Comparison of ENCODE assay signal across 9 cellular contexts in the genomic region with DNA sequence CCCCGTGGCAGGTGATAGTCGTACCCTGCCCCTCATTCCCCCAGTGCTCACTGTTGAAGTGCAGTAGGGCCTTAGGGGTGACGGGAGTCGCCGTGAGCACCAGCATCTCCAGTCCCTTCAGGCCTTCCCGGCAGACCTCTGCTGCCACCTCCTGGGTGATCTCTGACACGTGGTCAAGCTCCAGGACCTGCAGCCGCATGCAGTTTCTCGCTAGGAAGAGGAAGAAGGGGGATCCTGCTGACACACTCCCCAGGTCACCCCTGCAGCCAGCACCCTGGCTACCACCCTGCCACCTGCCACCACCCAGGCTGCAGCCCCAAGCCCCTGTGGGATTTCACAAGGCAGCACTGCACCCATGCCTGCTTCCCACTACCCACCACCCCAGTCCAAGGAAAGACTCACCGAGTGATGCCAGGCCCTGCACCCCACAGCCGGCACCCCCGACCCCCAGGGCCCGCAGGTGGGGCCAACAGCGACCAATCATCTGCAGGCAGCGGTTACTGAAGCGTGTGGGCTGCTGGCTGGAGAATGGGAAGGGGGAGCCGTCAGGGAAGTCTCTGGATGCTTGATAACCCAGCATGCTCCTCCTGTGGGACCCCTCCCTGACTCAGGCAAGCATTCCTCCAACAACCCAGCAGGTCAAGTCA. TPM values are rescaled to one million over a fixed set of nuclear protein-coding genes. Genes with fewer than 3 reads are reported as not detected.
DNase-seq lines count a peak whose midpoint lies in the region; ATAC-seq and TF ChIP-seq lines count a peak whose summit lies in the region.
"Had no signal": no experiment of that assay in that cellular context is flagged by ENCODE, and none has a peak within 500 bp of the region (broad histone marks: within the 10 kb centered on the region; RNA-seq: fewer than 3 reads in every experiment).

No MANE protein-coding gene starts in this region.

- H3K4me1 Mint-ChIP-seq in progenitor cell of endocrine pancreas (ENCODE audit: low read depth): no peaks in the 10 kb centered on the region

- H3K4me3 Mint-ChIP-seq in progenitor cell of endocrine pancreas (ENCODE audit: low read depth): no peak overlapping the region
- H3K4me3 Mint-ChIP-seq: CD4-positive, CD25-positive, alpha-beta regulatory T cell had no signal

- no peaks in the 10 kb centered on the region for H3K9me3 Mint-ChIP-seq in progenitor cell of endocrine pancreas (ENCODE audit: low read depth)
- H3K9me3 Mint-ChIP-seq: CD4-positive, CD25-positive, alpha-beta regulatory T cell had no signal

- DNase-seq in NOMO-1 treated with DMSO at 0.1 percent for 48 hours (lab: John Stamatoyannopoulos, UW; ENCODE audit: unreplicated experiment): peak; percentile 4
- no peak for DNase-seq in NOMO-1 treated with dmso at 0.1 percent for 144 hours (lab: John Stamatoyannopoulos, UW; ENCODE audit: unreplicated experiment)
- DNase-seq in RPMI8226: peak; percentile 35
- peak; percentile 71 for DNase-seq in fibroblast of pulmonary artery (ENCODE audit: low read depth)
- peak; percentile 44 for DNase-seq in progenitor cell of endocrine pancreas (ENCODE audit: low spot score, unreplicated experiment)
- no peak for DNase-seq in activated CD4-positive, alpha-beta T cell treated with anti-CD3 and anti-CD28 coated beads for 1 hour
- no peak for DNase-seq in activated T-cell treated with anti-CD3 and anti-CD28 coated beads, Interleukin-2, amount 50 U/mL, for 1 hour
- DNase-seq: CD4-positive, CD25-positive, alpha-beta regulatory T cell had no signal

- no peak for ATAC-seq in GM18517 (IDR thresholded peaks at IDR 0.05; ENCODE audit: unreplicated experiment)

- H3K36me3 Mint-ChIP-seq in progenitor cell of endocrine pancreas (ENCODE audit: insufficient read depth): no peaks in the 10 kb centered on the region

- no peak overlapping the region for H3K4me3 ChIP-seq in fibroblast of pulmonary artery (replicated peaks; ENCODE audit: low read depth, low read length)

- no peak overlapping the region for H3K27ac Mint-ChIP-seq in progenitor cell of endocrine pancreas
- H3K27ac Mint-ChIP-seq: CD4-positive, CD25-positive, alpha-beta regulatory T cell had no signal

- TF ChIP-seq CTCF in fibroblast of pulmonary artery (IDR thresholded peaks at IDR 0.05; ENCODE audit: low read length, missing control alignments) (peak; percentile 69), progenitor cell of endocrine pancreas (IDR thresholded peaks at IDR 0.05; ENCODE audit: unreplicated experiment) (peak; percentile 63)

- no peaks in the 10 kb centered on the region for H3K27me3 Mint-ChIP-seq in progenitor cell of endocrine pancreas
- H3K27me3 Mint-ChIP-seq: CD4-positive, CD25-positive, alpha-beta regulatory T cell had no signal

RNA-seq across cellular contexts. Expression of a gene that starts 23.8 kb away (rescaled TPM):
- total RNA-seq in progenitor cell of endocrine pancreas: 7.1 and 7.4 TPM in 2 replicates

RNA-seq across cellular contexts. Expression of a gene that starts 26.4 kb away (rescaled TPM):
- 249 and 256 TPM in 2 replicates for total RNA-seq in progenitor cell of endocrine pancreas

RNA-seq across cellular contexts. Expression of a gene that starts 27.4 kb away (rescaled TPM):
- total RNA-seq in progenitor cell of endocrine pancreas: 9.8 and 10.2 TPM in 2 replicates

RNA-seq across cellular contexts. Expression of a gene that starts 32.9 kb away (rescaled TPM):
- total RNA-seq in progenitor cell of endocrine pancreas: 0.12 TPM in 1 of 2 replicates, not detected in the other

RNA-seq across cellular contexts. Expression of a gene that starts 46.4 kb away (rescaled TPM):
- total RNA-seq in progenitor cell of endocrine pancreas: 30.2 and 32.7 TPM in 2 replicates

Comparison
In these comparisons a context has a peak if more than half of its experiments do, and no peak if none do; other contexts are left out.
1. DNase-seq: peak in NOMO-1 treated with DMSO at 0.1 percent for 48 hours (single experiment), RPMI8226 (single experiment), fibroblast of pulmonary artery (single experiment) and progenitor cell of endocrine pancreas (single experiment); none in NOMO-1 treated with dmso at 0.1 percent for 144 hours (single experiment), activated CD4-positive, alpha-beta T cell treated with anti-CD3 and anti-CD28 coated beads for 1 hour (single experiment) and activated T-cell treated with anti-CD3 and anti-CD28 coated beads, Interleukin-2, amount 50 U/mL, for 1 hour (single experiment).